In genomic region chr6:62286470-62286843, GRCh38 we compare ENCODE assay signal across 9 cellular contexts. TPM values are rescaled to one million over a fixed set of nuclear protein-coding genes. Genes with fewer than 3 reads are reported as not detected.
DNase-seq lines count a peak whose midpoint lies in the region; ATAC-seq, FAIRE-seq and TF ChIP-seq lines count a peak whose summit lies in the region.
"Had no signal": no experiment of that assay in that cellular context is flagged by ENCODE, and none has a peak within 500 bp of the region (broad histone marks: within the 10 kb centered on the region; RNA-seq: fewer than 3 reads in every experiment).

No MANE protein-coding gene starts in this region.

- TF ChIP-seq CTCF in GM12878 (IDR thresholded peaks at IDR 0.05 in 2 of 3, conservative IDR thresholded peaks at IDR 0.05 in 1 of 3; ENCODE audit: control insufficient read depth in 2 of 3, extremely low read depth in 1 of 3, insufficient read depth in 1 of 3, low read depth in 3 of 3, low read length in 3 of 3) (no peak), omental fat pad (IDR thresholded peaks at IDR 0.05) (no peak)

- no peak overlapping the region for H3K27ac ChIP-seq in GM12878 (ENCODE audit: control insufficient read depth, insufficient read depth)

- no peaks in the 10 kb centered on the region for H4K20me1 ChIP-seq in GM12878 (ENCODE audit: control insufficient read depth, insufficient read depth)

- no peaks in the 10 kb centered on the region for H3K36me3 ChIP-seq in GM12878 (ENCODE audit: control insufficient read depth in 2 of 2, insufficient read depth in 2 of 2, low read length in 1 of 2)

- POLR2A ChIA-PET in GM12878 (lab: Charles Lee) = no interaction called here

- FAIRE-seq in GM12878 (lab: Jason Lieb, UNC) = no peak

- no peak for TF ChIP-seq POLR2A in GM12878 (IDR thresholded peaks at IDR 0.05; ENCODE audit: low read depth, low read length)

- peak; percentile 1 for ATAC-seq in GM18867 (IDR thresholded peaks at IDR 0.05; ENCODE audit: unreplicated experiment)
- peak; percentile 1 for ATAC-seq in HG02759 (IDR thresholded peaks at IDR 0.05; ENCODE audit: unreplicated experiment)
- ATAC-seq in GM12878 = peak; percentile 6
- ATAC-seq in omental fat pad (ENCODE audit: low FRiP score) = peak; percentile 17

- RAD21 ChIA-PET in GM12878 (lab: Charles Lee; ENCODE audit: unreplicated experiment) = interaction anchor here (1.3 kb wide), 1 partner anchor 477 kb away, joined by 3 read pairs; no protein-coding TSS in a partner anchor

- peak overlapping the region; percentile 73 for H2AFZ ChIP-seq in GM12878 (ENCODE audit: control insufficient read depth, low read depth, low read length)

- no peak overlapping the region for H3K9ac ChIP-seq in GM12878 (ENCODE audit: control insufficient read depth, insufficient read depth, low read length)

- H3K4me2 ChIP-seq in GM12878 (ENCODE audit: control insufficient read depth, insufficient read depth) = peak overlapping the region; percentile 66

- H3K4me3 ChIP-seq in GM12878 = peak overlapping the region; percentile 67; the same call in 1 of the 2 replicates

- WGBS in GM12878 (ENCODE audit: insufficient coverage, insufficient replicate concordance, low lambda C conversion rate, missing lambda C conversion rate) = 17% methylated on average over 13 of the region's 13 CpGs

- no TSS peak for BruUV-seq in GM12878 (replicated peaks; lab: Mats Ljungman, UMichigan)

- H3K9me3 ChIP-seq in GM12878 (replicated peaks; ENCODE audit: control insufficient read depth, insufficient read depth, low read length) = no peaks in the 10 kb centered on the region

- intact Hi-C loops in GM12878 (cut with micrococcal nuclease; ENCODE audit: unreplicated experiment) = loop anchor here (10.0 kb wide), 1 partner anchor 498 kb away; no protein-coding TSS in a partner anchor

- no peaks in the 10 kb centered on the region for H3K79me2 ChIP-seq in GM12878 (ENCODE audit: control insufficient read depth, insufficient read depth, low read length)

- SMC1A ChIA-PET in GM12878 (lab: Charles Lee; ENCODE audit: uncharacterized antibody, unreplicated experiment) = interaction anchor here (0.7 to 1.3 kb wide), 2 partner anchors 982 to 1516 kb away, joined by 3 read pairs; no protein-coding TSS in a partner anchor

- TF ChIP-seq EP300 in GM12878 (IDR thresholded peaks at IDR 0.05; ENCODE audit: borderline replicate concordance in 1 of 2, control insufficient read depth in 1 of 2, low read depth in 2 of 2, low read length in 2 of 2) = no peak

- H3K4me1 ChIP-seq in GM12878 (ENCODE audit: control insufficient read depth, insufficient read depth, low read length) = no peaks in the 10 kb centered on the region

- in situ Hi-C loops in GM12878 (cut with MboI) = no loop called here

- peaks cover 0 to 3% of the 10 kb centered on the region in 2 experiments; a peak in 1 of 4 replicates for H3K27me3 ChIP-seq in GM12878 (replicated peaks in 1 of 2; ENCODE audit: control insufficient read depth in 2 of 2, insufficient read depth in 2 of 2, low read length in 1 of 2)

- no peak for TF ChIP-seq RAD21 in GM12878 (IDR thresholded peaks at IDR 0.05; ENCODE audit: insufficient read depth, low read depth, low read length)

- DNase-seq in GM12878 (ENCODE audit: low read depth, low spot score) (no peak), omental fat pad (ENCODE audit: low spot score) (no peak), NCI-H524 treated with DMSO at 0.1 percent for 48 hours (lab: John Stamatoyannopoulos, UW) (no peak), NCI-H2107 (lab: John Stamatoyannopoulos, UW) (no peak), RKO (ENCODE audit: low spot score) (no peak), superior temporal gyrus (ENCODE audit: extremely low spot score) (no peak)

- CTCF ChIA-PET in GM12878 (lab: Yijun Ruan, JAX) = no interaction called here

TF ChIP-seq in GM12878, 131 proteins besides CTCF, POLR2A, EP300 and RAD21:
- TF ChIP-seq MLLT1 (IDR thresholded peaks at IDR 0.05) = no peak
- no peak for TF ChIP-seq POU2F2 (IDR thresholded peaks at IDR 0.05; ENCODE audit: borderline replicate concordance, low read depth, low read length)
- no peak for TF ChIP-seq ZNF207 (IDR thresholded peaks at IDR 0.05; ENCODE audit: borderline replicate concordance)
- no peak for TF ChIP-seq STAT1 (conservative IDR thresholded peaks at IDR 0.05)
- TF ChIP-seq BCL11A (IDR thresholded peaks at IDR 0.05; ENCODE audit: low read depth, low read length) = no peak
- TF ChIP-seq EGR1 (IDR thresholded peaks at IDR 0.05; ENCODE audit: borderline replicate concordance in 1 of 2, low read depth in 2 of 2, low read length in 2 of 2) = no peak
- no peak for TF ChIP-seq BRCA1 (IDR thresholded peaks at IDR 0.05; ENCODE audit: low read depth, low read length)
- TF ChIP-seq ATF2 (IDR thresholded peaks at IDR 0.05; ENCODE audit: low read length) = no peak
- TF ChIP-seq CEBPB (IDR thresholded peaks at IDR 0.05; ENCODE audit: borderline replicate concordance in 1 of 2, low read depth in 2 of 2, low read length in 2 of 2) = no peak
TF ChIP-seq in GM12878: peak in this region for 0.

RNA-seq across cellular contexts. Expression of gene KHDRBS2, which starts 0.4 kb away (rescaled TPM):
- 0.21 and 0.27 TPM in 2 replicates for total RNA-seq in GM12878 (2013; cell fraction: nucleolus; rRNA removed)
- 0.11 TPM in 1 of 2 replicates, not detected in the other for total RNA-seq in GM12878 (2014; rRNA removed)
- total RNA-seq in GM12878 (2014; rRNA removed; fragmentation: Illumina TruSeq; extraction: Trizol) = not detected in 2 replicates
- total RNA-seq in GM12878 (2021) = not detected in 2 replicates
- polyA plus RNA-seq in GM12878 (2011; ENCODE audit: low read depth) = not detected
- polyA plus RNA-seq in GM12878 (2011; rRNA removed) = 0.56 and 0.85 TPM in 2 replicates
- polyA plus RNA-seq in GM12878 (2011; cell fraction: cytosol; rRNA removed) = 0.64 and 0.78 TPM in 2 replicates
- 1.2 and 1.4 TPM in 2 replicates for polyA plus RNA-seq in GM12878 (2011; cell fraction: nucleus; rRNA removed)
- not detected in 2 replicates for polyA plus RNA-seq in GM12878 (2012)
- not detected in 2 replicates for polyA plus RNA-seq in GM12878 (2014; fragmentation: Illumina TruSeq; extraction: Trizol)
- polyA plus RNA-seq in GM12878 (2014; fragmentation: Nextera tagmentation; extraction: Ambion mirVana) = not detected
- not detected in 2 replicates for polyA plus RNA-seq in GM12878 (2014; rRNA removed)
- polyA plus RNA-seq in GM12878 (2016; fragmentation: Nextera tagmentation; extraction: Ambion mirVana) = not detected
- polyA minus RNA-seq in GM12878 (2011; rRNA and poly(A)+ RNA removed) = 0.95 and 1.4 TPM in 2 replicates
- not detected in 2 replicates for polyA minus RNA-seq in GM12878 (2011; cell fraction: cytosol; rRNA and poly(A)+ RNA removed)
- 7.0 and 11.2 TPM in 2 replicates for polyA minus RNA-seq in GM12878 (2011; cell fraction: nucleus; rRNA and poly(A)+ RNA removed)
- total RNA-seq in omental fat pad = under 1 TPM in 2 of 4 donors, not detected in 2; 0.56 to 0.95 TPM
- total RNA-seq: renal cortical epithelial cell had no signal
